ENCODE assay signal across 12 cellular contexts in genomic region chr21:46116846-46117585, GRCh38. TPM values are rescaled to one million over a fixed set of nuclear protein-coding genes. Genes with fewer than 3 reads are reported as not detected.
DNase-seq lines count a peak whose midpoint lies in the region; ATAC-seq and TF ChIP-seq lines count a peak whose summit lies in the region.
"Had no signal": no experiment of that assay in that cellular context is flagged by ENCODE, and none has a peak within 500 bp of the region (broad histone marks: within the 10 kb centered on the region; RNA-seq: fewer than 3 reads in every experiment).

No MANE protein-coding gene starts in this region.

- no peak overlapping the region for H2BK5ac ChIP-seq in H9 (ENCODE audit: insufficient read length, low read length)

- peaks cover 21% of the 10 kb centered on the region for H3K9me3 ChIP-seq in AG04450 (ENCODE audit: control insufficient read depth, insufficient read depth, low read length)
- no peaks in the 10 kb centered on the region for H3K9me3 ChIP-seq in H9 (ENCODE audit: control insufficient read depth, low read depth, low read length)
- peaks cover 19% of the 10 kb centered on the region for H3K9me3 ChIP-seq in endodermal cell (ENCODE audit: control insufficient read depth, low read length)

- H3K27me3 Mint-ChIP-seq in H9 (ENCODE audit: low read depth) (no peaks in the 10 kb centered on the region), endodermal cell (ENCODE audit: insufficient read depth) (no peaks in the 10 kb centered on the region), natural killer cell (ENCODE audit: low read depth in 2 of 2) (no peaks in the 10 kb centered on the region)

- H3K23me2 ChIP-seq in H9 (ENCODE audit: insufficient read length, low read depth, low read length, poor library complexity, severe bottlenecking): no peaks in the 10 kb centered on the region

- H3K4me1 ChIP-seq in H9 (ENCODE audit: insufficient read depth, low read length) (no peaks in the 10 kb centered on the region), endodermal cell (ENCODE audit: control insufficient read depth, insufficient read depth, low read length) (no peaks in the 10 kb centered on the region)

- no peak overlapping the region for H2BK15ac ChIP-seq in H9 (ENCODE audit: low read depth, low read length)

- H2BK20ac ChIP-seq in H9 (ENCODE audit: low read depth, low read length, poor library complexity, severe bottlenecking): no peak overlapping the region

- H4K5ac ChIP-seq in H9 (ENCODE audit: insufficient read length, low read depth, low read length): no peak overlapping the region

- no peak for ATAC-seq in natural killer cell
- ATAC-seq in HG02938 (IDR thresholded peaks at IDR 0.05; ENCODE audit: unreplicated experiment): no peak
- ATAC-seq: CD8-positive, alpha-beta T cell; stimulated activated naive CD8-positive, alpha-beta T cell treated with anti-CD3 and anti-CD28 coated beads, Interleukin-15, Interleukin-2, amounts not matched to agents 100 U/mL and 50 U/mL, for 24 hours had no signal

- H3K4me2 ChIP-seq in H9 (ENCODE audit: insufficient read depth, insufficient read length, low read length): no peak overlapping the region

- H3K27me3 ChIP-seq in AG04450 (ENCODE audit: control insufficient read depth, insufficient read depth, low read length) (no peaks in the 10 kb centered on the region), H9 (ENCODE audit: insufficient read depth, low read length) (no peaks in the 10 kb centered on the region), endodermal cell (ENCODE audit: control insufficient read depth, insufficient read depth, low read length, poor library complexity, severe bottlenecking) (no peaks in the 10 kb centered on the region)

- POLR2A ChIA-PET in AG04450 (lab: Yijun Ruan, JAX): interaction anchor here (0.7 to 1.5 kb wide), 3 partner anchors 38 to 144 kb away, joined by 3 to 4 read pairs (median 3); no protein-coding TSS in a partner anchor

- H4K8ac ChIP-seq in H9 (replicated peaks; ENCODE audit: insufficient read length, low read depth, low read length): no peak overlapping the region

- no peak overlapping the region for H3K4me3 ChIP-seq in AG04450 (ENCODE audit: low read depth, low read length)
- no peak overlapping the region for H3K4me3 ChIP-seq in endodermal cell (ENCODE audit: low read length)

- TF ChIP-seq CTCF in AG04450 (IDR thresholded peaks at IDR 0.05; ENCODE audit: low read depth, low read length) (no peak), H9 (conservative IDR thresholded peaks at IDR 0.05) (no peak), endodermal cell (conservative IDR thresholded peaks at IDR 0.05) (no peak), natural killer cell (IDR thresholded peaks at IDR 0.05) (no peak)

- H3K4me1 Mint-ChIP-seq in H9 (no peaks in the 10 kb centered on the region), endodermal cell (no peaks in the 10 kb centered on the region), natural killer cell (no peaks in the 10 kb centered on the region)

- intact Hi-C loops in natural killer cell (cut with micrococcal nuclease): no loop called here

- H2BK12ac ChIP-seq in H9 (ENCODE audit: insufficient read length, low read depth, low read length): no peak overlapping the region

- H2AFZ ChIP-seq in H9 (ENCODE audit: low read length): no peak overlapping the region

- CTCF ChIA-PET in AG04450 (lab: Charles Lee): no interaction called here

- H3K4me3 Mint-ChIP-seq in H9: no peak overlapping the region
- H3K4me3 Mint-ChIP-seq in endodermal cell: no peak overlapping the region
- H3K4me3 Mint-ChIP-seq in natural killer cell: no peak overlapping the region
- H3K4me3 Mint-ChIP-seq: CD8-positive, alpha-beta T cell had no signal

- H3K79me1 ChIP-seq in H9 (ENCODE audit: insufficient read depth, low read depth, low read length, poor library complexity, severe bottlenecking): no peaks in the 10 kb centered on the region

- H3K36me3 ChIP-seq in endodermal cell (ENCODE audit: control insufficient read depth, insufficient read depth, low read length): peaks cover 76% of the 10 kb centered on the region

- H3T11ph ChIP-seq in H9 (ENCODE audit: low read length): no peak overlapping the region

- WGBS in H9 (ENCODE audit: extremely low coverage, insufficient read length, low lambda C conversion rate): no CpG with 5 or more reads among the region's 21 CpGs
- WGBS in endodermal cell (ENCODE audit: insufficient coverage in 1 of 2, insufficient read length in 1 of 2), 2 experiments: 93 to 95% methylated on average over 3 to 21 of the region's 21 CpGs

- H3K56ac ChIP-seq in H9 (ENCODE audit: insufficient read length, low read depth, low read length): no peak overlapping the region

- H3K23ac ChIP-seq in H9 (ENCODE audit: insufficient read length, low read depth, low read length): no peak overlapping the region

- H3K9me3 Mint-ChIP-seq in H9 (peaks cover 0 to 8% of the 10 kb centered on the region in 2 experiments; a peak in 2 of 5 replicates), endodermal cell (peaks cover 10% of the 10 kb centered on the region), natural killer cell (no peaks in the 10 kb centered on the region)
- H3K9me3 Mint-ChIP-seq: CD8-positive, alpha-beta T cell had no signal

- H3K27ac ChIP-seq in AG04450 (ENCODE audit: low read depth, low read length): peak overlapping the region; percentile 31
- H3K27ac ChIP-seq in H9 (ENCODE audit: insufficient read length, low read depth, low read length): no peak overlapping the region
- H3K27ac ChIP-seq in endodermal cell (ENCODE audit: low read depth, low read length): no peak overlapping the region

- no peak overlapping the region; a peak in 1 of 7 replicates for H3K27ac Mint-ChIP-seq in H9
- H3K27ac Mint-ChIP-seq in endodermal cell: no peak overlapping the region
- H3K27ac Mint-ChIP-seq in natural killer cell: no peak overlapping the region
- H3K27ac Mint-ChIP-seq: CD8-positive, alpha-beta T cell had no signal

- no peak overlapping the region for H3K9ac ChIP-seq in H9 (ENCODE audit: extremely low read depth, insufficient read length, low read length)
- H3K9ac ChIP-seq in endodermal cell (ENCODE audit: extremely low read depth, low read length, poor library complexity, severe bottlenecking): no peak overlapping the region

- no peak overlapping the region for H3K18ac ChIP-seq in H9 (ENCODE audit: insufficient read length, low read depth, low read length)

- H3K14ac ChIP-seq in H9 (ENCODE audit: insufficient read depth, low read length): no peak overlapping the region; the same call in 1 of the 2 replicates

- H3K79me2 ChIP-seq in H9 (ENCODE audit: insufficient read depth, low read length): no peaks in the 10 kb centered on the region

- H4K20me1 ChIP-seq in H9 (ENCODE audit: control insufficient read depth, insufficient read depth, insufficient read length): no peaks in the 10 kb centered on the region

- H3K36me3 Mint-ChIP-seq in H9 (ENCODE audit: insufficient read depth in 1 of 3, low read depth in 3 of 3) (peaks cover 26 to 58% (median 31%) of the 10 kb centered on the region in 3 experiments), endodermal cell (ENCODE audit: low read depth) (peaks cover 50% of the 10 kb centered on the region), natural killer cell (no peaks in the 10 kb centered on the region)

- H2BK120ac ChIP-seq in H9 (ENCODE audit: low read depth, low read length, poor library complexity, severe bottlenecking): no peak overlapping the region

- H4K91ac ChIP-seq in H9 (ENCODE audit: insufficient read length, low read depth, low read length): no peak overlapping the region

- no peak for DNase-seq in AG04450 (ENCODE audit: low read depth, low spot score)
- DNase-seq in H9: peak; percentile 14
- peak; percentile 30 for DNase-seq in endodermal cell
- peak; percentile 8 for DNase-seq in natural killer cell
- DNase-seq in NCI-H82 treated with DMSO at 0.1 percent for 48 hours (lab: John Stamatoyannopoulos, UW; ENCODE audit: unreplicated experiment): no peak
- no peak for DNase-seq in NCI-H2196 treated with DMSO at 0.1 percent for 48 hours (lab: John Stamatoyannopoulos, UW; ENCODE audit: unreplicated experiment)
- DNase-seq in OCI-M1 (lab: John Stamatoyannopoulos, UW): no peak
- DNase-seq: NCI-H2227 treated with DMSO at 0.1 percent for 48 hours; stimulated activated naive CD8-positive, alpha-beta T cell treated with anti-CD3 and anti-CD28 coated beads, Interleukin-15, Interleukin-2, amounts not matched to agents 100 U/mL and 50 U/mL, for 24 hours had no signal

- H2AK5ac ChIP-seq in H9 (ENCODE audit: insufficient read length, low read length): no peak overlapping the region

- H3K4ac ChIP-seq in H9 (ENCODE audit: low read depth, low read length): no peak overlapping the region

RNA-seq across cellular contexts. Expression of gene COL6A2, which starts 19.1 kb away (rescaled TPM):
- polyA plus RNA-seq in AG04450 (2011; rRNA removed): 454 and 676 TPM in 2 replicates
- 266 and 343 TPM in 2 replicates for polyA minus RNA-seq in AG04450 (2011; rRNA and poly(A)+ RNA removed)
- total RNA-seq in H9 (2021): 124 and 129 TPM in 2 replicates
- total RNA-seq in endodermal cell: 100 to 1,000 TPM; 259 to 377 TPM
- 117 TPM for polyA plus RNA-seq in endodermal cell (2013, experiment 1 of 2)
- polyA plus RNA-seq in endodermal cell (2013, experiment 2 of 2): 114 TPM
- 100 to 1,000 TPM in 1 of 3 donors, 10 to 100 TPM in 2; 93.9 to 110 (median 97.2) TPM for total RNA-seq in natural killer cell

RNA-seq across cellular contexts. Expression of gene FTCD, which starts 38.4 kb away (rescaled TPM):
- polyA plus RNA-seq in AG04450 (2011; rRNA removed): not detected in 2 replicates
- not detected in 2 replicates for polyA minus RNA-seq in AG04450 (2011; rRNA and poly(A)+ RNA removed)
- total RNA-seq in H9 (2021) (6.7 and 6.8 TPM in 2 replicates), endodermal cell (1 to 10 TPM; 3.5 to 4.6 TPM), natural killer cell (under 1 TPM in 1 of 3 donors, not detected in 2; 0.34 TPM)
- polyA plus RNA-seq in endodermal cell (2013, experiment 1 of 2): 3.0 TPM
- polyA plus RNA-seq in endodermal cell (2013, experiment 2 of 2): 1.0 TPM
- total RNA-seq: SK-MEL-5 had no signal

Comparison
In these comparisons a context has a peak if more than half of its experiments do, and no peak if none do; other contexts are left out.
1. DNase-seq: peak in H9 (single experiment), endodermal cell (single experiment) and natural killer cell (single experiment); none in AG04450 (single experiment), NCI-H82 treated with DMSO at 0.1 percent for 48 hours (single experiment), NCI-H2196 treated with DMSO at 0.1 percent for 48 hours (single experiment) and OCI-M1 (single experiment).